In the genomic region with DNA sequence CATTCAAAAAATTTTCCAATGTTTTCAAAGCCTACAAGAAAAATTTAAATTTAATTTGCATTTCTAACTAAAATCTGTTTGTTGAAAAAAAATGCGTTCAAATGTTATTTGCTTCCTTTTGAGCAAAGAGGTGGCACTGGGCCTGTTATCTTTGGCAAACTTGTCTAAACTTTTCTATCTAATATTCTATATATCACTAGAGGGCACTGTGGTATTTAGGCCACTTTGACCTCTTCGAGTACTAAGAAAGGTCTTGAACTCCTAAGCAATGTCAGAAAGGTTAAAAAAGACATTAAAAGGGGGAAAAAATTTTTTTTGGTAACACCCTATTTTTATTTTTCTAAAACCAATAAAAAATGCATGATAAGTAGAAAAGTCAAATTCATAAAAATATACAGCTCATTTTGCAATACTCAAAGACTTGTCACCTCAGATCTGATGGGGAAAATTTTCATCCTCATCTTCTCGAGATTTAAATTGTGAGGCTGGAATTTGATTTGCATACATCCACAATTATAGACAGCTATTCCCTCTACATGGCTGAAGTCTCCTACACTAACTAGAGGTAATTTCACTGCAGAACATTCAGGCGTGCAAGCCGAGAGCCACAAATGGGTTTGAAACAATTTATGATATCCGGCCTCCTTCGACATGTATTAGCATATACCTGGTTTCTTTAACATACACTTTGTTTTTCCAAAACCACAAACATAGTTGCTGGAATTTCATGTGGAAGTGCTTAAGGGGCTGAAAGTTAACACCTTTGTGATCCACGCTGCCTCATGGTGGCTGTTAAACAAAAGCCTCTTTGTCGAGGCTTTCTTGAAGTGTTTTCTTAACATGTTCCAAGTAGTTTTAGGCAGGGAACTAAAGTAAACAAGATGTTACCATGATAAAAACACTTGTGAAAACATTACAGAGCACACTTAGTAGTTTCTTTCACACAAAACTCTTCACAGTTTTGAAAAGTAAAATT, we compare ENCODE assay signal across 9 cellular contexts.
DNase-seq lines count a peak whose midpoint lies in the region; ATAC-seq and FAIRE-seq lines count a peak whose summit lies in the region.
"Had no signal": no experiment of that assay in that cellular context is flagged by ENCODE, and none has a peak within 500 bp of the region (broad histone marks: within the 10 kb centered on the region; RNA-seq: fewer than 3 reads in every experiment).

No MANE protein-coding gene starts in this region.

- H3K9me3 ChIP-seq in HUES6 (ENCODE audit: control insufficient read depth, insufficient read depth, low read depth, low read length) = no peaks in the 10 kb centered on the region

- no peak for ATAC-seq in GM21717 (IDR thresholded peaks at IDR 0.05; ENCODE audit: unreplicated experiment)

- peak overlapping the region; percentile 37; the same call in 1 of the 2 replicates for H3K27ac ChIP-seq in HUES6 (ENCODE audit: low read depth, low read length)
- H3K27ac ChIP-seq in rectal smooth muscle tissue (ENCODE audit: low read depth, low read length) = peak overlapping the region; percentile 60
- H3K27ac ChIP-seq: BLaER1 treated with 17β-estradiol and CSF1 and Interleukin-3, amounts not matched to agents 10 nM and 100 nM had no signal

- H3K4me3 ChIP-seq in HUES6 (ENCODE audit: low read depth, low read length) (no peak overlapping the region), rectal smooth muscle tissue (ENCODE audit: low read length) (no peak overlapping the region)
- H3K4me3 ChIP-seq: BLaER1 treated with 17β-estradiol and CSF1 and Interleukin-3, amounts not matched to agents 10 nM and 100 nM had no signal

- H3K36me3 ChIP-seq in HUES6 (ENCODE audit: control insufficient read depth, insufficient read depth, low read length) = no peaks in the 10 kb centered on the region
- H3K36me3 ChIP-seq in rectal smooth muscle tissue (ENCODE audit: control insufficient read depth, insufficient read depth, low read length) = no peaks in the 10 kb centered on the region

- H3K27me3 ChIP-seq in HUES6 (ENCODE audit: control insufficient read depth, insufficient read depth, low read length) (no peaks in the 10 kb centered on the region), rectal smooth muscle tissue (ENCODE audit: control insufficient read depth, insufficient read depth, low read length) (no peaks in the 10 kb centered on the region)
- H3K27me3 ChIP-seq: BLaER1 treated with 17β-estradiol and CSF1 and Interleukin-3, amounts not matched to agents 10 nM and 100 nM had no signal

- H3K4me1 ChIP-seq in HUES6 (ENCODE audit: control insufficient read depth, insufficient read depth, low read length) = peaks cover 30% of the 10 kb centered on the region
- peaks cover 23% of the 10 kb centered on the region for H3K4me1 ChIP-seq in rectal smooth muscle tissue (ENCODE audit: control insufficient read depth, insufficient read depth, low read length)

- DNase-seq in NCI-H1092 treated with DMSO at 0.1 percent for 48 hours (lab: John Stamatoyannopoulos, UW) = peak; percentile 43
- no peak for DNase-seq in NCI-H1092 (lab: John Stamatoyannopoulos, UW)
- DNase-seq in SW480 (ENCODE audit: low spot score) = peak; percentile 51
- DNase-seq in frontal cortex (ENCODE audit: low spot score in 2 of 2) = no peak
- no peak for DNase-seq in activated CD4-positive, alpha-beta T cell treated with anti-CD3 and anti-CD28 coated beads for 48 hours

- H3K9ac ChIP-seq in HUES6 (ENCODE audit: low read length) (no peak overlapping the region), rectal smooth muscle tissue (ENCODE audit: low read length) (no peak overlapping the region)
- H3K9ac ChIP-seq: BLaER1 treated with 17β-estradiol and CSF1 and Interleukin-3, amounts not matched to agents 10 nM and 100 nM had no signal

- FAIRE-seq in frontal cortex (lab: Jason Lieb, UNC) = peak; percentile 95

Comparison
In these comparisons a context has a peak if more than half of its experiments do, and no peak if none do; other contexts are left out.
1. DNase-seq: peak in NCI-H1092 treated with DMSO at 0.1 percent for 48 hours (single experiment) and SW480 (single experiment); none in NCI-H1092 (single experiment), frontal cortex (0 of 2) and activated CD4-positive, alpha-beta T cell treated with anti-CD3 and anti-CD28 coated beads for 48 hours (single experiment).